In the genomic region with DNA sequence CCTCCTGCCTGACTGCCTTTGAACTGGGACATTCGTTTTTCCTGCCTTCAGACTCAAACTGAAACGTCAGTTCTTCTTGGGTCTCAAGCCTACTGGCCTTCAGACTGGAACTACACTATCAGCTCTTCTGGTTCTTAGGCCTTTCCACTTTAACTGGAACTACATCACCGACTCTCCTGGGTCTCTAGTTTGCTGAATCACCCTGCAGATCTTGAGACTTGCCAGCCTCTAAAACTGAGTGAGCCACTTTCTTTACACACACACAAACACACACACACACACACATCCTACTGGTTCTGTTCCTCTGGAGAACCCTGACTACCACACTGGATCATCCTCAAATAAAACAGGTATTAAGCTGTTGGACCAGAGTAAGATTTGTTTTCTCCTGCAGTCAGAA, we compare ENCODE assay signal across 8 cellular contexts.
"Had no signal": no experiment of that assay in that cellular context is flagged by ENCODE, and none has a peak within 500 bp of the region (broad histone marks: within the 10 kb centered on the region; RNA-seq: fewer than 3 reads in every experiment).

No MANE protein-coding gene starts in this region.

- FAIRE-seq: G401.6, GM12878, GM12891, GM12892, GM18507, GM19239 had no signal

- DNase-seq: GDM1, GF-D8 had no signal

- ATAC-seq: GM12878 had no signal

- H3K4me3 ChIP-seq: GM12878 had no signal
